20 cellular contexts compared by ENCODE assay signal in the genomic region with DNA sequence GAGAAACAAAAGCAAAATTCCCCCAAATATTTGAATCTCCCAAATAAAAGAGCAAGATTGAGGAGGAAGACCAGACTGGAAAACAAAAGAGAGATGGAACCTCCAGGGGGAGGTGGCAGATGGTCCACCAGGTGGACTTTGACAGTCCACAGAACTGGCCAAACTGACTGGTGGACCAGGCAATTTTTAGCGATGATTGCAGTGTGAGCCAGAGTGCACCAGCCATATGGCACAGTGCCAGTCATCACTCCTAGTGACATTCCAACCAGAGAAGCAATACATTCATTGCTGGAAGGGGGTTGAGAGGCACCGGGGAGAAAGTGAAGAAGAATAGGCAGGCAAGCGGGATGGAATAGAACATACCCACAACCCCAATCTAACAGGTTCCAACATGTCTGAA.
DNase-seq lines count a peak whose midpoint lies in the region; ATAC-seq lines count a peak whose summit lies in the region.
"Had no signal": no experiment of that assay in that cellular context is flagged by ENCODE, and none has a peak within 500 bp of the region (broad histone marks: within the 10 kb centered on the region; RNA-seq: fewer than 3 reads in every experiment).

No MANE protein-coding gene starts in this region.

- in situ Hi-C loops in G401 (cut with HindIII; ENCODE audit: low sequenced_read_pairs): no loop called here

- DNase-seq in G401 (ENCODE audit: low spot score) (peak; percentile 99), NCI-H146 treated with DMSO at 0.1 percent for 48 hours (lab: John Stamatoyannopoulos, UW; ENCODE audit: unreplicated experiment) (peak; percentile 50), NCI-H510A treated with DMSO at 0.1 percent for 48 hours (lab: John Stamatoyannopoulos, UW) (peak; percentile 81), cerebellar nuclear complex (lab: John Stamatoyannopoulos, UW) (peak; percentile 87 to 96), UCSD-AML1 (lab: John Stamatoyannopoulos, UW; ENCODE audit: unreplicated experiment) (no peak), NCI-H1092 treated with DMSO at 0.1 percent for 48 hours (lab: John Stamatoyannopoulos, UW) (no peak)
- DNase-seq in effector CD4-positive, alpha-beta T cell: no peak
- DNase-seq: activated CD8-positive, alpha-beta T cell treated with anti-CD3 and anti-CD28 coated beads for 36 hours; activated naive CD4-positive, alpha-beta T cell treated with anti-CD3 and anti-CD28 coated beads for 36 hours; CD4-positive, alpha-beta memory T cell; EL; erythroblast; foreskin keratinocyte; HCEC 1CT; islet precursor cell; NCI-H1092; stimulated activated CD4-positive, alpha-beta T cell treated with anti-CD3 and anti-CD28 coated beads, Interleukin-4, amount 100 ng/mL, for 24 hours; stimulated activated naive CD8-positive, alpha-beta T cell treated with anti-CD3 and anti-CD28 coated beads, Interleukin-15, amount 100 ng/mL, for 72 hours had no signal

- no peak for ATAC-seq in HG03378 (IDR thresholded peaks at IDR 0.05; ENCODE audit: unreplicated experiment)
- ATAC-seq: activated CD8-positive, alpha-beta T cell treated with anti-CD3 and anti-CD28 coated beads for 36 hours; foreskin keratinocyte; stimulated activated naive CD8-positive, alpha-beta T cell treated with anti-CD3 and anti-CD28 coated beads, Interleukin-15, amount 100 ng/mL, for 72 hours; WTC11 had no signal

Comparison
In these comparisons a context has a peak if more than half of its experiments do, and no peak if none do; other contexts are left out.
1. DNase-seq: peak in G401 (single experiment), NCI-H146 treated with DMSO at 0.1 percent for 48 hours (single experiment), NCI-H510A treated with DMSO at 0.1 percent for 48 hours (single experiment) and cerebellar nuclear complex (2 of 2); none in UCSD-AML1 (single experiment), effector CD4-positive, alpha-beta T cell (single experiment) and NCI-H1092 treated with DMSO at 0.1 percent for 48 hours (single experiment).